ENCODE assay signal across 20 cellular contexts in the genomic region with DNA sequence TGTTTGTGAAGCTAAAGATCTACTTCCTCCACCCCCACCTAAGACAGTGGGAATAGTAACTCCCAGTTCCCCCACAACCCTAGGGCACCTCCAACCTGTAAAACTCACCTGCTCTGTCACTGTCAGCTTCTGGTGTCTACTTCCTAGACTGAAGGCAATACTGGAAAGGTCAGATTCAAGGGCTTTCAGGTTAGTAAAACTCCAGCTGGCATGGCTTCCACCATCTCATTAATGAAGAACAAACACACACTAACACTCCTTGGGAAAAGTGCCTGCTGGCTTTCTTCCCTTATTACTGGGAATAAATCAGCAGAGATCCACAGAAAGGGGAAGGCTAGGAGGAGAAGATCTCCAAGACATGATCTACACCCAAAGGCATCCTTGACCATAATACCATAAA.
A peak's percentile ranks its signal among the peaks of the same experiment; 100 is the strongest.
DNase-seq lines count a peak whose midpoint lies in the region; TF ChIP-seq lines count a peak whose summit lies in the region.
"Had no signal": no experiment of that assay in that cellular context is flagged by ENCODE, and none has a peak within 500 bp of the region (broad histone marks: within the 10 kb centered on the region; RNA-seq: fewer than 3 reads in every experiment).

No MANE protein-coding gene starts in this region.

- no peaks in the 10 kb centered on the region for H3K79me2 ChIP-seq in mesendoderm (ENCODE audit: control insufficient read depth, insufficient read depth, low read length)

- H3K79me1 ChIP-seq in mesendoderm (ENCODE audit: low read length) = no peaks in the 10 kb centered on the region

- H3K9me3 Mint-ChIP-seq in nephron progenitor cell (peaks cover 3% of the 10 kb centered on the region), Calu3 (ENCODE audit: low read depth, unreplicated experiment) (peaks cover 2% of the 10 kb centered on the region)

- peak; percentile 50 for DNase-seq in DMS79 treated with DMSO at 0.1 percent for 48 hours (lab: John Stamatoyannopoulos, UW)
- peak; percentile 51 for DNase-seq in NCI-H1105 treated with DMSO at 0.1 percent for 48 hours (lab: John Stamatoyannopoulos, UW)
- DNase-seq in NCI-H774 (lab: John Stamatoyannopoulos, UW) = peak; percentile 45
- DNase-seq in nephron progenitor cell = no peak
- no peak for DNase-seq in Calu3
- DNase-seq in activated CD4-positive, alpha-beta T cell treated with anti-CD3 and anti-CD28 coated beads for 48 hours = no peak
- no peak for DNase-seq in DMS153 treated with DMSO at 0.1 percent for 48 hours (lab: John Stamatoyannopoulos, UW; ENCODE audit: unreplicated experiment)
- DNase-seq in mesendoderm = no peak
- DNase-seq: activated gamma-delta T cell; activated T-cell treated with anti-CD3 and anti-CD28 coated beads, Interleukin-2, amount 50 U/mL, for 1 hour; CD4-positive, CD25-positive, alpha-beta regulatory T cell; cerebellar nuclear complex; glutamatergic neuron; Karpas-422; NCI-H226; nucleus accumbens; T-cell had no signal

- H2BK15ac ChIP-seq in mesendoderm (replicated peaks; ENCODE audit: low read depth) = no peak overlapping the region

- H3K36me3 Mint-ChIP-seq in nephron progenitor cell (ENCODE audit: low read depth) (no peaks in the 10 kb centered on the region), Calu3 (ENCODE audit: insufficient read depth, unreplicated experiment) (peaks cover 13% of the 10 kb centered on the region)
- H3K36me3 Mint-ChIP-seq: CD4-positive, CD25-positive, alpha-beta regulatory T cell; T-cell had no signal

- H3K4me3 Mint-ChIP-seq in nephron progenitor cell = peak overlapping the region; percentile 16
- H3K4me3 Mint-ChIP-seq in Calu3 (ENCODE audit: low read depth, unreplicated experiment) = no peak overlapping the region
- H3K4me3 Mint-ChIP-seq: CD4-positive, CD25-positive, alpha-beta regulatory T cell; T-cell had no signal

- no peak overlapping the region for H4K5ac ChIP-seq in mesendoderm (ENCODE audit: low read length)

- H4K8ac ChIP-seq in mesendoderm (ENCODE audit: low read depth, low read length) = no peak overlapping the region

- no TSS peak for BruUV-seq in Calu3 (replicated peaks; lab: Mats Ljungman, UMichigan)

- H3K4me1 Mint-ChIP-seq in nephron progenitor cell (peaks cover 68% of the 10 kb centered on the region), Calu3 (ENCODE audit: low read depth, unreplicated experiment) (peaks cover 44% of the 10 kb centered on the region)
- H3K4me1 Mint-ChIP-seq: CD4-positive, CD25-positive, alpha-beta regulatory T cell; T-cell had no signal

- no peaks in the 10 kb centered on the region for H3K27me3 ChIP-seq in mesendoderm (ENCODE audit: insufficient read depth, low read length, poor library complexity)
- H3K27me3 ChIP-seq: SJSA1, upper lobe of left lung had no signal

- CTCF ChIA-PET in Calu3 (lab: Charles Lee) = interaction anchor here (0.7 kb wide), 2 partner anchors 16 to 168 kb away, joined by 3 read pairs; no protein-coding TSS in a partner anchor

- no peak overlapping the region for H3K18ac ChIP-seq in mesendoderm (ENCODE audit: low read length)

- no peak overlapping the region for H3K4me3 ChIP-seq in mesendoderm (ENCODE audit: low read length)
- H3K4me3 ChIP-seq: SJSA1, skin epidermis, upper lobe of left lung had no signal

- no peak overlapping the region for H3K9ac ChIP-seq in mesendoderm (ENCODE audit: low read length)

- TF ChIP-seq CTCF in nephron progenitor cell (IDR thresholded peaks at IDR 0.05) (no peak), Calu3 (IDR thresholded peaks at IDR 0.05; ENCODE audit: unreplicated experiment) (no peak)

- no peak overlapping the region for H3K4me2 ChIP-seq in mesendoderm (ENCODE audit: low read length)

- H3K27me3 Mint-ChIP-seq in nephron progenitor cell (ENCODE audit: low read depth, poor library complexity) = peaks cover 4% of the 10 kb centered on the region
- H3K27me3 Mint-ChIP-seq in Calu3 (ENCODE audit: unreplicated experiment) = peaks cover 33% of the 10 kb centered on the region
- H3K27me3 Mint-ChIP-seq: CD4-positive, CD25-positive, alpha-beta regulatory T cell had no signal

- no peaks in the 10 kb centered on the region for H3K4me1 ChIP-seq in mesendoderm (ENCODE audit: control insufficient read depth, low read depth, low read length)

- H3K27ac Mint-ChIP-seq in nephron progenitor cell = no peak overlapping the region
- no peak overlapping the region for H3K27ac Mint-ChIP-seq in Calu3 (ENCODE audit: unreplicated experiment)
- H3K27ac Mint-ChIP-seq: CD4-positive, CD25-positive, alpha-beta regulatory T cell; T-cell had no signal

- H2BK120ac ChIP-seq in mesendoderm (ENCODE audit: low read depth, low read length) = no peak overlapping the region

- no peak overlapping the region for H3K4ac ChIP-seq in mesendoderm (ENCODE audit: low read depth, low read length)

- no peak overlapping the region for H3K56ac ChIP-seq in mesendoderm (ENCODE audit: low read length)

- H2BK5ac ChIP-seq in mesendoderm (ENCODE audit: low read length) = no peak overlapping the region

- H3K27ac ChIP-seq in mesendoderm (ENCODE audit: low read depth, low read length) = no peak overlapping the region
- H3K27ac ChIP-seq: SJSA1, skin epidermis had no signal

- no peaks in the 10 kb centered on the region for H3K36me3 ChIP-seq in mesendoderm (ENCODE audit: control insufficient read depth, insufficient read depth, low read length)
- H3K36me3 ChIP-seq: SJSA1, upper lobe of left lung had no signal

- no peak overlapping the region for H2AK5ac ChIP-seq in mesendoderm (ENCODE audit: low read length)

- no peak overlapping the region for H3K23ac ChIP-seq in mesendoderm (ENCODE audit: low read length)

- intact Hi-C loops in Calu3 (cut with micrococcal nuclease; ENCODE audit: unreplicated experiment) = no loop called here

Comparison
In these comparisons a context has a peak if more than half of its experiments do, and no peak if none do; other contexts are left out.
1. DNase-seq: peak in DMS79 treated with DMSO at 0.1 percent for 48 hours (single experiment), NCI-H1105 treated with DMSO at 0.1 percent for 48 hours (single experiment) and NCI-H774 (single experiment); none in nephron progenitor cell (single experiment), Calu3 (single experiment), activated CD4-positive, alpha-beta T cell treated with anti-CD3 and anti-CD28 coated beads for 48 hours (single experiment), DMS153 treated with DMSO at 0.1 percent for 48 hours (single experiment) and mesendoderm (single experiment).